2 cellular contexts compared by ENCODE assay signal in genomic region chr13:106110241-106110855, GRCh38.
TF ChIP-seq lines count a peak whose summit lies in the region.

No MANE protein-coding gene starts in this region.

TF ChIP-seq in HepG2, 621 proteins besides CTCF, POLR2A, EP300 and RAD21 (continued from another document):
- TF ChIP-seq GRHL1 (CRISPR knock-in tag; conservative IDR thresholded peaks at IDR 0.05) = no peak
- no peak for TF ChIP-seq ZNF17 (CRISPR knock-in tag; IDR thresholded peaks at IDR 0.05)
- TF ChIP-seq SSRP1 (CRISPR knock-in tag; IDR thresholded peaks at IDR 0.05) = no peak
- no peak for TF ChIP-seq NFKB2 (CRISPR knock-in tag; IDR thresholded peaks at IDR 0.05; ENCODE audit: borderline replicate concordance)
- no peak for TF ChIP-seq MYNN (CRISPR knock-in tag; IDR thresholded peaks at IDR 0.05; ENCODE audit: low read depth)
- TF ChIP-seq NFRKB (IDR thresholded peaks at IDR 0.05) = no peak
- no peak for TF ChIP-seq CEBPZ (IDR thresholded peaks at IDR 0.05; ENCODE audit: low read length)
- no peak for TF ChIP-seq CBX5 (CRISPR knock-in tag; IDR thresholded peaks at IDR 0.05; ENCODE audit: borderline replicate concordance)
- no peak for TF ChIP-seq REPIN1 (CRISPR knock-in tag; IDR thresholded peaks at IDR 0.05; ENCODE audit: borderline replicate concordance, low read depth)
- TF ChIP-seq ZNF775 (CRISPR knock-in tag; IDR thresholded peaks at IDR 0.05; ENCODE audit: borderline replicate concordance) = no peak
- no peak for TF ChIP-seq RXRB (CRISPR knock-in tag; IDR thresholded peaks at IDR 0.05; ENCODE audit: borderline replicate concordance)
- TF ChIP-seq ESRRA (CRISPR knock-in tag; IDR thresholded peaks at IDR 0.05; ENCODE audit: low read depth) = no peak
- TF ChIP-seq CREM (IDR thresholded peaks at IDR 0.05) = no peak
- no peak for TF ChIP-seq CREM (CRISPR knock-in tag; IDR thresholded peaks at IDR 0.05)
- TF ChIP-seq SNRNP70 (IDR thresholded peaks at IDR 0.05; ENCODE audit: low read depth, low read length) = no peak

TF ChIP-seq in WTC11, 78 proteins besides CTCF, POLR2A, EP300 and RAD21 (continued from another document):
- TF ChIP-seq, protein P1, sequence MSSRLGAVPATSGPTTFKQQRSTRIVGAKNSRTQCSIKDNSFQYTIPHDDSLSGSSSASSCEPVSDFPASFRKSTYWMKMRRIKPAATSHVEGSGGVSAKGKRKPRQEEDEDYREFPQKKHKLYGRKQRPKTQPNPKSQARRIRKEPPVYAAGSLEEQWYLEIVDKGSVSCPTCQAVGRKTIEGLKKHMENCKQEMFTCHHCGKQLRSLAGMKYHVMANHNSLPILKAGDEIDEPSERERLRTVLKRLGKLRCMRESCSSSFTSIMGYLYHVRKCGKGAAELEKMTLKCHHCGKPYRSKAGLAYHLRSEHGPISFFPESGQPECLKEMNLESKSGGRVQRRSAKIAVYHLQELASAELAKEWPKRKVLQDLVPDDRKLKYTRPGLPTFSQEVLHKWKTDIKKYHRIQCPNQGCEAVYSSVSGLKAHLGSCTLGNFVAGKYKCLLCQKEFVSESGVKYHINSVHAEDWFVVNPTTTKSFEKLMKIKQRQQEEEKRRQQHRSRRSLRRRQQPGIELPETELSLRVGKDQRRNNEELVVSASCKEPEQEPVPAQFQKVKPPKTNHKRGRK (CRISPR knock-in tag; IDR thresholded peaks at IDR 0.05; ENCODE audit: borderline replicate concordance) = no peak
- TF ChIP-seq ZNF317 (CRISPR knock-in tag; IDR thresholded peaks at IDR 0.05; ENCODE audit: borderline replicate concordance, low read depth) (no peak), RELA (CRISPR knock-in tag; IDR thresholded peaks at IDR 0.05; ENCODE audit: borderline replicate concordance) (no peak), NR1H2 (CRISPR knock-in tag; IDR thresholded peaks at IDR 0.05) (no peak), AFF4 (CRISPR knock-in tag; IDR thresholded peaks at IDR 0.05; ENCODE audit: borderline replicate concordance) (no peak), JUN (CRISPR knock-in tag; IDR thresholded peaks at IDR 0.05) (no peak), KAT7 (CRISPR knock-in tag; IDR thresholded peaks at IDR 0.05; ENCODE audit: borderline replicate concordance) (no peak), GTF2I (CRISPR knock-in tag; conservative IDR thresholded peaks at IDR 0.05) (no peak), CDX4 (CRISPR knock-in tag; IDR thresholded peaks at IDR 0.05; ENCODE audit: borderline replicate concordance) (no peak), ESRRA (CRISPR knock-in tag; IDR thresholded peaks at IDR 0.05; ENCODE audit: borderline replicate concordance) (no peak)
- TF ChIP-seq, protein P2, sequence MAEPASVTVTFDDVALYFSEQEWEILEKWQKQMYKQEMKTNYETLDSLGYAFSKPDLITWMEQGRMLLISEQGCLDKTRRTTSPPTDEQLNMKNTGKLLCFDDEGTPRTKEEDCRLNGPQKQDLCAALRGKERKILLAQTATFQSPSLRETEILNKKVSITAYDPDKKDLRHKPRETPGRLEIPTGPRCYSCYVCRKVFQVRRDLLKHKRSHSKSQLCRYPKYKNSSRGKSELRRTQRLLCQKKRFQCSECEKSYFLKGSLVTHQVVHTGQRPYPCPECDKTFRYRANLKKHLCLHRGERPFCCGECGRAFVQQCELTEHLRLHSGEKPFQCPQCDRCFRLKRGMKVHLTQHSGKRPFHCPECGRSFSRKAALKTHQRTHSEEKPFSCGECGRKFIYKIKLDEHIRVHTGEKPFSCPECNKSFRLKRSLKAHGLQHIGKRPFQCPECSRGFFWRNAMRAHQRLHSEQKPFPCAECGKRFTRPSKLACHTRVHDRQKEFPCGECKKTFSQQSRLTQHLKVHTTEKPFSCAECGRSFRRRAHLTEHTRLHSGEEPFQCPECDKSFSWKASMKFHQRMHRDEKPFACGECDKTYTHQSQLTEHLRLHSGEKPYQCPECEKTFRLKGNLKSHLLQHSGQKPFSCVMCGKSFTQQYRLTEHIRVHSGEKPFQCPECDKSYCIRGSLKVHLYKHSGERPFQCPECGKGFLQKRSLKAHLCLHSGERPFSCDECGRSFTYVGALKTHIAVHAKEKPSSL (CRISPR knock-in tag; conservative IDR thresholded peaks at IDR 0.05) = no peak
- TF ChIP-seq, protein P3, sequence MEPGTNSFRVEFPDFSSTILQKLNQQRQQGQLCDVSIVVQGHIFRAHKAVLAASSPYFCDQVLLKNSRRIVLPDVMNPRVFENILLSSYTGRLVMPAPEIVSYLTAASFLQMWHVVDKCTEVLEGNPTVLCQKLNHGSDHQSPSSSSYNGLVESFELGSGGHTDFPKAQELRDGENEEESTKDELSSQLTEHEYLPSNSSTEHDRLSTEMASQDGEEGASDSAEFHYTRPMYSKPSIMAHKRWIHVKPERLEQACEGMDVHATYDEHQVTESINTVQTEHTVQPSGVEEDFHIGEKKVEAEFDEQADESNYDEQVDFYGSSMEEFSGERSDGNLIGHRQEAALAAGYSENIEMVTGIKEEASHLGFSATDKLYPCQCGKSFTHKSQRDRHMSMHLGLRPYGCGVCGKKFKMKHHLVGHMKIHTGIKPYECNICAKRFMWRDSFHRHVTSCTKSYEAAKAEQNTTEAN (CRISPR knock-in tag; IDR thresholded peaks at IDR 0.05) = no peak
